In the genomic region with DNA sequence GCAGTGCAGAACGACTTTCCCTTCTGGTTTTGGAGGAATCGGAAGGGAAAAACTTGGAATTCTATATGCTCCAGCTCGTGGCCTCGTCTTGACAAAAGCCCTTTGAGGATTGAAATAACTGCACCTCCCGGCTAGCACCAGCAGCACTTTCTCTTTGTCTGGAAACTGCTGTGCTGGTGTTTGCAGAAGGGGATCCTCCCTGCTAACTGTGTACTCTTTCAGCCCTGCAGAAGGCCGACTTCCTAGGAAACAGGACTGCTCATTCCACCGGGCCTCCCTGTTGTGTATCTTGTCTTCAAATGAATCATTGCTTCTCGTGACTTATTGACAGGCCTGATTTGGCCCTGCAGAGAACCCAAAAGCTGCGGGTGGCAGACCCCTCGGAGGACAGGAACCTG, we compare ENCODE assay signal across 17 cellular contexts.
"Had no signal": no experiment of that assay in that cellular context is flagged by ENCODE, and none has a peak within 500 bp of the region (broad histone marks: within the 10 kb centered on the region; RNA-seq: fewer than 3 reads in every experiment).

No MANE protein-coding gene starts in this region.

- H3K4me1 Mint-ChIP-seq: activated B cell treated with CpG ODN at 0.5 μM for 24 hours; stimulated activated naive CD8-positive, alpha-beta T cell treated with anti-CD3 and anti-CD28 coated beads, Interleukin-15, amount 100 ng/mL, for 72 hours had no signal

- H3K4me1 ChIP-seq: gastrocnemius medialis, transverse colon, uterus had no signal

- H3K4me3 Mint-ChIP-seq: activated B cell treated with CpG ODN at 0.5 μM for 24 hours; activated CD4-positive, alpha-beta memory T cell treated with anti-CD3 and anti-CD28 coated beads for 36 hours; activated naive CD8-positive, alpha-beta T cell; activated T-helper 1 cell treated with anti-CD3 and anti-CD28 coated beads, Interleukin-12 subunit alpha, Interleukin-12 subunit beta, Interleukin-2, Interleukin-4 antibody, amounts not matched to agents 30 ng/mL and 10 ng/mL and 1 ng/mL, durations not matched to agents 14 hours and 24 hours and 36 hours; stimulated activated naive CD8-positive, alpha-beta T cell treated with anti-CD3 and anti-CD28 coated beads, Interleukin-15, amount 100 ng/mL, for 72 hours; T-helper 2 cell treated with Interferon-gamma antibody and Interleukin-4, amounts not matched to agents 5 μg/mL and 100 μg/mL, for 36 hours had no signal

- ATAC-seq: gastrocnemius medialis; sciatic nerve; stimulated activated naive CD8-positive, alpha-beta T cell treated with anti-CD3 and anti-CD28 coated beads, Interleukin-15, amount 100 ng/mL, for 72 hours had no signal

- H3K36me3 ChIP-seq: gastrocnemius medialis, heart left ventricle, suprapubic skin, transverse colon, uterus had no signal

- H3K9me3 ChIP-seq: gastrocnemius medialis, suprapubic skin, uterus had no signal

- H3K27ac Mint-ChIP-seq: activated B cell treated with CpG ODN at 0.5 μM for 24 hours; activated CD4-positive, alpha-beta memory T cell treated with anti-CD3 and anti-CD28 coated beads for 36 hours; activated naive CD8-positive, alpha-beta T cell; activated T-helper 1 cell treated with anti-CD3 and anti-CD28 coated beads, Interleukin-12 subunit alpha, Interleukin-12 subunit beta, Interleukin-2, Interleukin-4 antibody, amounts not matched to agents 30 ng/mL and 10 ng/mL and 1 ng/mL, durations not matched to agents 14 hours and 24 hours and 36 hours; T-helper 2 cell treated with Interferon-gamma antibody and Interleukin-4, amounts not matched to agents 5 μg/mL and 100 μg/mL, for 36 hours had no signal

- H3K27me3 ChIP-seq: gastrocnemius medialis, heart left ventricle, suprapubic skin, uterus had no signal

- H3K27ac ChIP-seq: gastrocnemius medialis, heart left ventricle, suprapubic skin, transverse colon, uterus had no signal

- H3K36me3 Mint-ChIP-seq: activated CD4-positive, alpha-beta memory T cell treated with anti-CD3 and anti-CD28 coated beads for 36 hours; activated naive CD8-positive, alpha-beta T cell had no signal

- H3K9me3 Mint-ChIP-seq: activated T-helper 1 cell treated with anti-CD3 and anti-CD28 coated beads, Interleukin-12 subunit alpha, Interleukin-12 subunit beta, Interleukin-2, Interleukin-4 antibody, amounts not matched to agents 30 ng/mL and 10 ng/mL and 1 ng/mL, durations not matched to agents 14 hours and 24 hours and 36 hours had no signal

- DNase-seq: activated B cell treated with CpG ODN at 0.5 μM for 24 hours; activated CD4-positive, alpha-beta memory T cell treated with anti-CD3 and anti-CD28 coated beads for 36 hours; activated CD4-positive, alpha-beta T cell treated with anti-CD3 and anti-CD28 coated beads for 4 hours; activated T-cell treated with anti-CD3 and anti-CD28 coated beads for 4 hours; cortex of kidney; gastrocnemius medialis; heart left ventricle; stimulated activated CD4-positive, alpha-beta T cell treated with anti-CD3 and anti-CD28 coated beads, Interleukin-4, amount 100 ng/mL, for 1 hour; stimulated activated naive CD8-positive, alpha-beta T cell treated with anti-CD3 and anti-CD28 coated beads, Interleukin-15, amount 100 ng/mL, for 72 hours; transverse colon; uterus had no signal

- H3K4me3 ChIP-seq: gastrocnemius medialis, heart left ventricle, smooth muscle cell, suprapubic skin, transverse colon, uterus had no signal
